14 cellular contexts compared by ENCODE assay signal in genomic region chr2:216534809-216535208, GRCh38. TPM values are rescaled to one million over a fixed set of nuclear protein-coding genes. Genes with fewer than 3 reads are reported as not detected.
DNase-seq lines count a peak whose midpoint lies in the region; ATAC-seq and TF ChIP-seq lines count a peak whose summit lies in the region.
"Had no signal": no experiment of that assay in that cellular context is flagged by ENCODE, and none has a peak within 500 bp of the region (broad histone marks: within the 10 kb centered on the region; RNA-seq: fewer than 3 reads in every experiment).

No MANE protein-coding gene starts in this region.

- peaks cover 4% of the 10 kb centered on the region for H3K36me3 Mint-ChIP-seq in MCF 10A (ENCODE audit: insufficient read depth, unreplicated experiment)
- H3K36me3 Mint-ChIP-seq in osteocyte (ENCODE audit: unreplicated experiment): no peaks in the 10 kb centered on the region
- H3K36me3 Mint-ChIP-seq in stimulated activated naive B cell treated with anti-CD40 and anti-IgM and Interleukin-4, amounts not matched to agents 10 μg/mL and 1 μg/mL and 100 μg/mL, for 72 hours: peaks cover 0 to 4% of the 10 kb centered on the region in 2 donors
- H3K36me3 Mint-ChIP-seq in stimulated activated memory B cell treated with anti-CD40 and anti-IgM and Interleukin-4, amounts not matched to agents 10 μg/mL and 1 μg/mL and 100 μg/mL, for 72 hours: no peaks in the 10 kb centered on the region

- no peak overlapping the region for H3K4me2 ChIP-seq in fibroblast of lung (ENCODE audit: extremely low read depth, insufficient read depth, low read length)

- no peak for TF ChIP-seq CTCF in breast epithelium (IDR thresholded peaks at IDR 0.05)
- no peak for TF ChIP-seq CTCF in MCF 10A (IDR thresholded peaks at IDR 0.05; ENCODE audit: unreplicated experiment)
- no peak for TF ChIP-seq CTCF in fibroblast of lung (conservative IDR thresholded peaks at IDR 0.05 in 1 of 2, IDR thresholded peaks at IDR 0.05 in 1 of 2; ENCODE audit: low read depth in 1 of 2, low read length in 2 of 2)
- no peak for TF ChIP-seq CTCF in osteocyte (IDR thresholded peaks at IDR 0.05)
- no peak for TF ChIP-seq CTCF in uterus (IDR thresholded peaks at IDR 0.05)

- H3K9me3 Mint-ChIP-seq in MCF 10A (ENCODE audit: unreplicated experiment): no peaks in the 10 kb centered on the region
- H3K9me3 Mint-ChIP-seq in osteocyte (ENCODE audit: unreplicated experiment): no peaks in the 10 kb centered on the region
- H3K9me3 Mint-ChIP-seq in stimulated activated naive B cell treated with anti-CD40 and anti-IgM and Interleukin-4, amounts not matched to agents 10 μg/mL and 1 μg/mL and 100 μg/mL, for 72 hours: no peaks in the 10 kb centered on the region
- peaks cover 5% of the 10 kb centered on the region for H3K9me3 Mint-ChIP-seq in stimulated activated memory B cell treated with anti-CD40 and anti-IgM and Interleukin-4, amounts not matched to agents 10 μg/mL and 1 μg/mL and 100 μg/mL, for 72 hours
- H3K9me3 Mint-ChIP-seq: activated CD4-positive, alpha-beta T cell treated with anti-CD3 and anti-CD28 coated beads, Interleukin-2, amount 10 ng/mL, durations not matched to agents 7 days and 5 days; activated T-cell treated with anti-CD3 and anti-CD28 coated beads, Interleukin-2, amount 50 U/mL, for 72 hours had no signal

- CTCF ChIA-PET in MCF 10A (lab: Yijun Ruan, JAX): no interaction called here

- peaks cover 38% of the 10 kb centered on the region for H3K4me1 Mint-ChIP-seq in MCF 10A (ENCODE audit: insufficient read depth, unreplicated experiment)
- peaks cover 64% of the 10 kb centered on the region for H3K4me1 Mint-ChIP-seq in osteocyte (ENCODE audit: unreplicated experiment)
- H3K4me1 Mint-ChIP-seq in stimulated activated naive B cell treated with anti-CD40 and anti-IgM and Interleukin-4, amounts not matched to agents 10 μg/mL and 1 μg/mL and 100 μg/mL, for 72 hours: no peaks in the 10 kb centered on the region
- H3K4me1 Mint-ChIP-seq in stimulated activated memory B cell treated with anti-CD40 and anti-IgM and Interleukin-4, amounts not matched to agents 10 μg/mL and 1 μg/mL and 100 μg/mL, for 72 hours: no peaks in the 10 kb centered on the region

- H3K9ac ChIP-seq in fibroblast of lung (ENCODE audit: insufficient read depth, low read length): no peak overlapping the region

- H3K27ac Mint-ChIP-seq in MCF 10A (ENCODE audit: low read depth, unreplicated experiment) (no peak overlapping the region), osteocyte (ENCODE audit: unreplicated experiment) (peak overlapping the region; percentile 93)
- H3K27ac Mint-ChIP-seq in stimulated activated naive B cell treated with anti-CD40 and anti-IgM and Interleukin-4, amounts not matched to agents 10 μg/mL and 1 μg/mL and 100 μg/mL, for 72 hours: no peak overlapping the region
- H3K27ac Mint-ChIP-seq in stimulated activated memory B cell treated with anti-CD40 and anti-IgM and Interleukin-4, amounts not matched to agents 10 μg/mL and 1 μg/mL and 100 μg/mL, for 72 hours: no peak overlapping the region
- H3K27ac Mint-ChIP-seq: activated CD4-positive, alpha-beta T cell treated with anti-CD3 and anti-CD28 coated beads, Interleukin-2, amount 10 ng/mL, durations not matched to agents 7 days and 5 days; activated T-cell treated with anti-CD3 and anti-CD28 coated beads, Interleukin-2, amount 50 U/mL, for 72 hours had no signal

- no peak for ATAC-seq in stimulated activated naive B cell treated with anti-CD40 and anti-IgM and Interleukin-4, amounts not matched to agents 10 μg/mL and 1 μg/mL and 100 μg/mL, for 72 hours (replicated peaks)
- no peak for ATAC-seq in stimulated activated memory B cell treated with anti-CD40 and anti-IgM and Interleukin-4, amounts not matched to agents 10 μg/mL and 1 μg/mL and 100 μg/mL, for 72 hours
- ATAC-seq: activated T-cell treated with anti-CD3 and anti-CD28 coated beads, Interleukin-2, amount 50 U/mL, for 72 hours had no signal

- H3K27me3 Mint-ChIP-seq in MCF 10A (ENCODE audit: insufficient read depth, unreplicated experiment) (no peaks in the 10 kb centered on the region), osteocyte (ENCODE audit: unreplicated experiment) (no peaks in the 10 kb centered on the region)
- H3K27me3 Mint-ChIP-seq in stimulated activated naive B cell treated with anti-CD40 and anti-IgM and Interleukin-4, amounts not matched to agents 10 μg/mL and 1 μg/mL and 100 μg/mL, for 72 hours: peaks cover 9 to 14% of the 10 kb centered on the region in 2 donors
- H3K27me3 Mint-ChIP-seq in stimulated activated memory B cell treated with anti-CD40 and anti-IgM and Interleukin-4, amounts not matched to agents 10 μg/mL and 1 μg/mL and 100 μg/mL, for 72 hours: no peaks in the 10 kb centered on the region
- H3K27me3 Mint-ChIP-seq: activated CD4-positive, alpha-beta T cell treated with anti-CD3 and anti-CD28 coated beads, Interleukin-2, amount 10 ng/mL, durations not matched to agents 7 days and 5 days had no signal

- H3K4me1 ChIP-seq in breast epithelium (peaks cover 7 to 18% of the 10 kb centered on the region in 2 donors), fibroblast of lung (ENCODE audit: control insufficient read depth, extremely low read depth, insufficient read depth, low read length) (peaks cover 23% of the 10 kb centered on the region), uterus (peaks cover 7 to 19% of the 10 kb centered on the region in 2 donors)

- no peaks in the 10 kb centered on the region for H4K20me1 ChIP-seq in fibroblast of lung (ENCODE audit: control insufficient read depth, extremely low read depth, insufficient read depth, low read length)

- H3K36me3 ChIP-seq in breast epithelium (no peaks in the 10 kb centered on the region), fibroblast of lung (ENCODE audit: control insufficient read depth, insufficient read depth, low read length) (no peaks in the 10 kb centered on the region), uterus (no peaks in the 10 kb centered on the region)

- POLR2A ChIA-PET in MCF 10A (lab: Yijun Ruan, JAX): interaction anchor here (0.7 kb wide), 1 partner anchor 375 kb away, joined by 3 read pairs; no protein-coding TSS in a partner anchor

- TF ChIP-seq POLR2A in breast epithelium (IDR thresholded peaks at IDR 0.05): no peak
- TF ChIP-seq POLR2A in uterus (IDR thresholded peaks at IDR 0.05): no peak

- BruUV-seq in MCF 10A (replicated peaks; lab: Mats Ljungman, UMichigan): no TSS peak

- H3K27me3 ChIP-seq in breast epithelium (no peaks in the 10 kb centered on the region), fibroblast of lung (ENCODE audit: control insufficient read depth, insufficient read depth, low read length) (no peaks in the 10 kb centered on the region), uterus (no peaks in the 10 kb centered on the region)

- no peak overlapping the region for H2AFZ ChIP-seq in fibroblast of lung (ENCODE audit: low read length)

- DNase-seq in breast epithelium (ENCODE audit: low spot score in 2 of 2) (no peak), MCF 10A (ENCODE audit: unreplicated experiment) (no peak), fibroblast of lung (ENCODE audit: low read depth in 2 of 2) (no peak), osteocyte (ENCODE audit: extremely low spot score, unreplicated experiment) (no peak), uterus (no peak), NCI-H2081 treated with DMSO at 0.1 percent for 48 hours (lab: John Stamatoyannopoulos, UW) (no peak)
- DNase-seq in stimulated activated naive B cell treated with anti-CD40 and anti-IgM and Interleukin-4, amounts not matched to agents 10 μg/mL and 1 μg/mL and 100 μg/mL, for 72 hours: no peak
- DNase-seq: 8988T; activated CD4-positive, alpha-beta T cell treated with anti-CD3 and anti-CD28 coated beads, Interleukin-2, amount 10 ng/mL, durations not matched to agents 7 days and 5 days; activated T-cell treated with anti-CD3 and anti-CD28 coated beads, Interleukin-2, amount 50 U/mL, for 72 hours; mesendoderm; NCI-H1092 treated with DMSO at 0.1 percent for 48 hours; stimulated activated CD4-positive, alpha-beta T cell treated with anti-CD3 and anti-CD28 coated beads, Interleukin-4, amount 100 ng/mL, for 1 hour had no signal

- H3K4me3 ChIP-seq in breast epithelium (no peak overlapping the region), fibroblast of lung (replicated peaks in 1 of 4; ENCODE audit: control extremely low read depth in 1 of 4, insufficient read depth in 1 of 4, low read depth in 3 of 4, low read length in 4 of 4) (no peak overlapping the region), uterus (no peak overlapping the region)

- intact Hi-C loops in breast epithelium (cut with DNase I; ENCODE audit: low total_unique reads) (no loop called here), MCF 10A (cut with micrococcal nuclease) (no loop called here), uterus (cut with DNase I; ENCODE audit: low total_unique reads) (no loop called here)

- H3K4me3 Mint-ChIP-seq in MCF 10A (ENCODE audit: unreplicated experiment) (no peak overlapping the region), osteocyte (ENCODE audit: unreplicated experiment) (no peak overlapping the region)
- H3K4me3 Mint-ChIP-seq in stimulated activated naive B cell treated with anti-CD40 and anti-IgM and Interleukin-4, amounts not matched to agents 10 μg/mL and 1 μg/mL and 100 μg/mL, for 72 hours: no peak overlapping the region
- no peak overlapping the region for H3K4me3 Mint-ChIP-seq in stimulated activated memory B cell treated with anti-CD40 and anti-IgM and Interleukin-4, amounts not matched to agents 10 μg/mL and 1 μg/mL and 100 μg/mL, for 72 hours
- H3K4me3 Mint-ChIP-seq: activated CD4-positive, alpha-beta T cell treated with anti-CD3 and anti-CD28 coated beads, Interleukin-2, amount 10 ng/mL, durations not matched to agents 7 days and 5 days; activated T-cell treated with anti-CD3 and anti-CD28 coated beads, Interleukin-2, amount 50 U/mL, for 72 hours had no signal

- no peaks in the 10 kb centered on the region for H3K9me3 ChIP-seq in breast epithelium
- H3K9me3 ChIP-seq in fibroblast of lung (ENCODE audit: control insufficient read depth, insufficient read depth, low read depth, low read length): no peaks in the 10 kb centered on the region
- no peaks in the 10 kb centered on the region for H3K9me3 ChIP-seq in uterus

- no peaks in the 10 kb centered on the region for H3K79me2 ChIP-seq in fibroblast of lung (ENCODE audit: control insufficient read depth, insufficient read depth, low read length)

- H3K27ac ChIP-seq in breast epithelium (peak overlapping the region; percentile 83 to 89), fibroblast of lung (ENCODE audit: insufficient read depth, low read length) (peak overlapping the region; percentile 65), uterus (peak overlapping the region; percentile 89 to 93)

RNA-seq across cellular contexts. Expression of gene RPL37A, which starts 36.2 kb away (rescaled TPM):
- total RNA-seq in breast epithelium (1,000 to 10,000 TPM; 1,604 to 2,277 (median 1,692) TPM), MCF 10A (2022) (4,349 and 4,745 TPM in 2 replicates), fibroblast of lung (3,233 and 3,423 TPM in 2 replicates), osteocyte (2,580 and 2,608 TPM in 2 replicates), uterus (1,000 to 10,000 TPM in 3 of 4 donors, 100 to 1,000 TPM in 1; 716 to 2,917 (median 2,308) TPM)
- 1,592 and 1,688 TPM in 2 replicates for polyA plus RNA-seq in fibroblast of lung
- 5,148 and 5,420 TPM in 2 replicates for polyA plus RNA-seq in fibroblast of lung (2012)
- 265 and 436 TPM in 2 replicates for polyA minus RNA-seq in fibroblast of lung (ENCODE audit: low replicate concordance)
